ENCODE assay signal across 13 cellular contexts in the genomic region with DNA sequence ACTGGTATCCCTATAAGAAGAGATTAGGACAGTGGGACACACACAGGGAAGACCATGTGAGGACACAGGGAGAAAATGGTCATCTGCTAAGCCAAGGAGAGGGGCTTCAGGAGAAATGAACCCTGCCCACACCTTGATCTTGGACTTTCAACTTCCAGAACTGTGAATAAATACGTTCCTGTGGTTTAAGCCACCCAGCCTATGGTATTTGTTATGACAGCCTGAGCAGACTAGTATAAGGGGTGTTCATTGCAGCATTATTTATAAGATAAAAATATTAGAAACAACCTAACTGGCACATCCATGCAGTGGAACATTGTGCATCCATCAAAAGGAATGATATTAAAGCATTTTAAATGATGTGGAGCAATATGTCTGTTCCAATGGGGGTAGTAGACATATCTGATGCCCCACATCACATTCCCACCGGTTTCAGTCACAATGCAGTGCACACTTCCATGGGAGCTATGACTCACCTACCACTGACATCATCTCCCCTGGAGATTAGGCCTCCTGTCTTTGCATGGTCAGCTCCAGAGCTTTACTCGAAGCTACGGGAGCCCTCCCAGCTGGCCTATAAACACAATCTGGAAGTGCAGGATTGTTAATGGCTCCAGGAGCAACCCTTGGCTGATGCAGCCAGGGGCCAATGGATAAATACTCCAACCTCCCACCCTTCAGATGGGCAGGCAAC. TPM values are rescaled to one million over a fixed set of nuclear protein-coding genes. Genes with fewer than 3 reads are reported as not detected.
DNase-seq lines count a peak whose midpoint lies in the region; TF ChIP-seq lines count a peak whose summit lies in the region.
"Had no signal": no experiment of that assay in that cellular context is flagged by ENCODE, and none has a peak within 500 bp of the region (broad histone marks: within the 10 kb centered on the region; RNA-seq: fewer than 3 reads in every experiment).

No MANE protein-coding gene starts in this region.

- CTCF ChIA-PET in MCF 10A (lab: Yijun Ruan, JAX) = no interaction called here
- CTCF ChIA-PET in SK-N-SH (lab: Yijun Ruan, JAX) = no interaction called here

- H4K20me1 ChIP-seq in SK-N-SH (ENCODE audit: insufficient read depth) = no peaks in the 10 kb centered on the region

- TF ChIP-seq CTCF in MCF 10A (IDR thresholded peaks at IDR 0.05; ENCODE audit: unreplicated experiment) (no peak), breast epithelium (IDR thresholded peaks at IDR 0.05) (no peak), SK-N-SH (IDR thresholded peaks at IDR 0.05) (no peak)

- peak; percentile 73 for DNase-seq in MCF 10A (ENCODE audit: unreplicated experiment)
- no peak for DNase-seq in breast epithelium (ENCODE audit: low spot score in 2 of 2)
- no peak for DNase-seq in SK-N-SH
- DNase-seq in fibroblast of peridontal ligament (ENCODE audit: extremely low read depth) = peak; percentile 71
- DNase-seq in stromal cell of bone marrow (ENCODE audit: low read depth) = peak; percentile 67
- DNase-seq in DMS114 treated with DMSO at 0.1 percent for 48 hours (lab: John Stamatoyannopoulos, UW; ENCODE audit: unreplicated experiment) = no peak
- no peak for DNase-seq in activated T-cell treated with anti-CD3 and anti-CD28 coated beads, Interleukin-2, amount 50 U/mL, for 24 hours
- DNase-seq in immature natural killer cell = no peak
- DNase-seq: activated B cell treated with CpG ODN at 0.5 μM for 24 hours, nucleus accumbens had no signal

- H3K27ac ChIP-seq in breast epithelium (no peak overlapping the region), SK-N-SH (ENCODE audit: low read depth in 2 of 2, low read length in 1 of 2) (peak overlapping the region in 1 of 2 experiments; percentile 45; a peak in 1 of 4 replicates)

- 0 out of 4 replicates have a peak, but pooled peaks of 1 of the 2 experiments have one; percentile 16 for TF ChIP-seq EP300 in SK-N-SH (IDR thresholded peaks at IDR 0.05; ENCODE audit: borderline replicate concordance in 1 of 2, low read depth in 1 of 2, low read length in 1 of 2)

- intact Hi-C loops in MCF 10A (cut with micrococcal nuclease) = no loop called here
- intact Hi-C loops in breast epithelium (cut with DNase I; ENCODE audit: low total_unique reads) = no loop called here

- H3K27me3 Mint-ChIP-seq in MCF 10A (ENCODE audit: insufficient read depth, unreplicated experiment) (no peaks in the 10 kb centered on the region), immature natural killer cell (ENCODE audit: low read depth in 3 of 3) (peaks cover 0 to 3% (median 2%) of the 10 kb centered on the region in 3 donors)
- peaks cover 3% of the 10 kb centered on the region for H3K27me3 Mint-ChIP-seq in activated T-cell treated with anti-CD3 and anti-CD28 coated beads, Interleukin-2, amount 50 U/mL, for 24 hours
- H3K27me3 Mint-ChIP-seq: activated B cell treated with CpG ODN at 0.5 μM for 24 hours; activated T-helper 17 cell treated with anti-CD3 and anti-CD28 coated beads, Interleukin-2, amount 50 U/mL, for 72 hours had no signal

- TF ChIP-seq RAD21 in SK-N-SH (IDR thresholded peaks at IDR 0.05; ENCODE audit: low read length) = no peak

- no peaks in the 10 kb centered on the region for H3K9me3 Mint-ChIP-seq in MCF 10A (ENCODE audit: unreplicated experiment)
- no peaks in the 10 kb centered on the region for H3K9me3 Mint-ChIP-seq in activated T-cell treated with anti-CD3 and anti-CD28 coated beads, Interleukin-2, amount 50 U/mL, for 24 hours
- H3K9me3 Mint-ChIP-seq in immature natural killer cell = no peaks in the 10 kb centered on the region
- H3K9me3 Mint-ChIP-seq: activated T-helper 17 cell treated with anti-CD3 and anti-CD28 coated beads, Interleukin-2, amount 50 U/mL, for 72 hours; type B pancreatic cell had no signal

- H2AFZ ChIP-seq in SK-N-SH (ENCODE audit: low read depth) = no peak overlapping the region

- H3K4me3 ChIP-seq in breast epithelium (no peak overlapping the region), SK-N-SH (ENCODE audit: low read depth in 2 of 2, low read length in 1 of 2) (no peak overlapping the region)

- no peak overlapping the region for H3K4me2 ChIP-seq in SK-N-SH

- H3K4me1 Mint-ChIP-seq in MCF 10A (ENCODE audit: insufficient read depth, unreplicated experiment) = peaks cover 5% of the 10 kb centered on the region
- H3K4me1 Mint-ChIP-seq in activated T-cell treated with anti-CD3 and anti-CD28 coated beads, Interleukin-2, amount 50 U/mL, for 24 hours (ENCODE audit: low read depth) = no peaks in the 10 kb centered on the region
- H3K4me1 Mint-ChIP-seq in immature natural killer cell = no peaks in the 10 kb centered on the region
- H3K4me1 Mint-ChIP-seq: activated T-helper 17 cell treated with anti-CD3 and anti-CD28 coated beads, Interleukin-2, amount 50 U/mL, for 72 hours had no signal

- H3K4me1 ChIP-seq in breast epithelium (no peaks in the 10 kb centered on the region), SK-N-SH (ENCODE audit: control insufficient read depth in 1 of 2, insufficient read depth in 2 of 2, low read depth in 1 of 2, low read length in 1 of 2) (peaks cover 0 to 3% of the 10 kb centered on the region in 2 experiments; a peak in 1 of 4 replicates)

- 14% methylated on average over 3 of the region's 4 CpGs for WGBS in SK-N-SH (ENCODE audit: low lambda C conversion rate)

- H3K79me2 ChIP-seq in SK-N-SH (ENCODE audit: insufficient read depth) = no peaks in the 10 kb centered on the region

- H3K36me3 Mint-ChIP-seq in MCF 10A (ENCODE audit: insufficient read depth, unreplicated experiment) (no peaks in the 10 kb centered on the region), immature natural killer cell (no peaks in the 10 kb centered on the region)
- H3K36me3 Mint-ChIP-seq in activated T-cell treated with anti-CD3 and anti-CD28 coated beads, Interleukin-2, amount 50 U/mL, for 24 hours (ENCODE audit: low read depth) = no peaks in the 10 kb centered on the region
- H3K36me3 Mint-ChIP-seq: type B pancreatic cell had no signal

- no peaks in the 10 kb centered on the region for H3F3A ChIP-seq in SK-N-SH (replicated peaks; ENCODE audit: insufficient read depth)

- no peak for TF ChIP-seq POLR2A in breast epithelium (IDR thresholded peaks at IDR 0.05)

- H3K9me2 ChIP-seq in SK-N-SH = no peaks in the 10 kb centered on the region

- POLR2A ChIA-PET in MCF 10A (lab: Yijun Ruan, JAX) (no interaction called here), SK-N-SH (lab: Yijun Ruan, JAX) (no interaction called here)

- H3K27me3 ChIP-seq in breast epithelium (peaks cover 0 to 22% of the 10 kb centered on the region in 2 donors), SK-N-SH (ENCODE audit: insufficient read depth) (no peaks in the 10 kb centered on the region)

- no TSS peak for BruUV-seq in MCF 10A (replicated peaks; lab: Mats Ljungman, UMichigan)

- H3K27ac Mint-ChIP-seq in MCF 10A (ENCODE audit: low read depth, unreplicated experiment) (no peak overlapping the region), immature natural killer cell (no peak overlapping the region)
- no peak overlapping the region for H3K27ac Mint-ChIP-seq in activated T-cell treated with anti-CD3 and anti-CD28 coated beads, Interleukin-2, amount 50 U/mL, for 24 hours
- H3K27ac Mint-ChIP-seq: activated B cell treated with CpG ODN at 0.5 μM for 24 hours; activated T-helper 17 cell treated with anti-CD3 and anti-CD28 coated beads, Interleukin-2, amount 50 U/mL, for 72 hours; dendritic cell treated with granulocyte-macrophage colony-stimulating factor and Interleukin-4, amounts not matched to agents 40 ng/mL and 50 ng/mL, for 4 days; type B pancreatic cell had no signal

- no peak overlapping the region for H3K9ac ChIP-seq in SK-N-SH

- H3K4me3 Mint-ChIP-seq in MCF 10A (ENCODE audit: unreplicated experiment) (no peak overlapping the region), immature natural killer cell (no peak overlapping the region)
- H3K4me3 Mint-ChIP-seq in activated T-cell treated with anti-CD3 and anti-CD28 coated beads, Interleukin-2, amount 50 U/mL, for 24 hours = no peak overlapping the region
- H3K4me3 Mint-ChIP-seq: activated B cell treated with CpG ODN at 0.5 μM for 24 hours; activated T-helper 17 cell treated with anti-CD3 and anti-CD28 coated beads, Interleukin-2, amount 50 U/mL, for 72 hours; dendritic cell treated with granulocyte-macrophage colony-stimulating factor and Interleukin-4, amounts not matched to agents 40 ng/mL and 50 ng/mL, for 4 days; type B pancreatic cell had no signal

- H3K36me3 ChIP-seq in breast epithelium (no peaks in the 10 kb centered on the region), SK-N-SH (replicated peaks in 1 of 2; ENCODE audit: control insufficient read depth in 1 of 2, insufficient read depth in 2 of 2, low read length in 1 of 2) (no peaks in the 10 kb centered on the region)

- no peaks in the 10 kb centered on the region for H3K9me3 ChIP-seq in breast epithelium
- H3K9me3 ChIP-seq in SK-N-SH = 0 out of 2 replicates have a peak, but pooled peaks cover 4% of the 10 kb centered on the region

TF ChIP-seq in SK-N-SH, 30 proteins besides CTCF, POLR2A, EP300 and RAD21:
- no peak for TF ChIP-seq GATA2 (CRISPR knock-in tag; IDR thresholded peaks at IDR 0.05)
- no peak for TF ChIP-seq CHD2 (IDR thresholded peaks at IDR 0.05; ENCODE audit: low read length, partially characterized antibody)
- TF ChIP-seq, protein P1, sequence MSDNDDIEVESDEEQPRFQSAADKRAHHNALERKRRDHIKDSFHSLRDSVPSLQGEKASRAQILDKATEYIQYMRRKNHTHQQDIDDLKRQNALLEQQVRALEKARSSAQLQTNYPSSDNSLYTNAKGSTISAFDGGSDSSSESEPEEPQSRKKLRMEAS (IDR thresholded peaks at IDR 0.05; ENCODE audit: low read depth) = peak; percentile 74; the same call in 1 of the 2 replicates
- TF ChIP-seq JUND (IDR thresholded peaks at IDR 0.05) = peak; percentile 76
- TF ChIP-seq TCF12 (IDR thresholded peaks at IDR 0.05) = peak; percentile 52; the same call in 1 of the 2 replicates
- TF ChIP-seq, protein P2, sequence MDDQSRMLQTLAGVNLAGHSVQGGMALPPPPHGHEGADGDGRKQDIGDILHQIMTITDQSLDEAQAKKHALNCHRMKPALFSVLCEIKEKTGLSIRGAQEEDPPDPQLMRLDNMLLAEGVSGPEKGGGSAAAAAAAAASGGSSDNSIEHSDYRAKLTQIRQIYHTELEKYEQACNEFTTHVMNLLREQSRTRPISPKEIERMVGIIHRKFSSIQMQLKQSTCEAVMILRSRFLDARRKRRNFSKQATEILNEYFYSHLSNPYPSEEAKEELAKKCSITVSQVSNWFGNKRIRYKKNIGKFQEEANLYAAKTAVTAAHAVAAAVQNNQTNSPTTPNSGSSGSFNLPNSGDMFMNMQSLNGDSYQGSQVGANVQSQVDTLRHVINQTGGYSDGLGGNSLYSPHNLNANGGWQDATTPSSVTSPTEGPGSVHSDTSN (IDR thresholded peaks at IDR 0.05) = peak; percentile 18
- peak; percentile 75 for TF ChIP-seq FOSL2 (IDR thresholded peaks at IDR 0.05; ENCODE audit: borderline replicate concordance, low read depth)

RNA-seq across cellular contexts. Expression of a gene that starts 38.9 kb away (rescaled TPM):
- total RNA-seq in MCF 10A (2022) = 1.7 and 1.9 TPM in 2 replicates
- total RNA-seq in breast epithelium = 10 to 100 TPM in 1 of 3 donors, 1 to 10 TPM in 2; 2.3 to 14.7 (median 2.8) TPM
- 2.9 and 4.4 TPM in 2 replicates for polyA plus RNA-seq in SK-N-SH (2012; rRNA removed)
- 2.8 and 2.9 TPM in 2 replicates for polyA plus RNA-seq in SK-N-SH (2012; cell fraction: cytosol; rRNA removed)
- 20.1 and 20.2 TPM in 2 replicates for polyA plus RNA-seq in SK-N-SH (2012; cell fraction: nucleus; rRNA removed)
- polyA plus RNA-seq in immature natural killer cell = under 1 TPM in 1 of 3 donors, not detected in 2; 0.61 TPM

Comparison
In these comparisons a context has a peak if more than half of its experiments do, and no peak if none do; other contexts are left out.
1. DNase-seq: peak in MCF 10A (single experiment), fibroblast of peridontal ligament (single experiment) and stromal cell of bone marrow (single experiment); none in breast epithelium (0 of 2), SK-N-SH (single experiment), DMS114 treated with DMSO at 0.1 percent for 48 hours (single experiment), activated T-cell treated with anti-CD3 and anti-CD28 coated beads, Interleukin-2, amount 50 U/mL, for 24 hours (single experiment) and immature natural killer cell (0 of 3).